ENCODE assay signal across 15 cellular contexts in the genomic region with DNA sequence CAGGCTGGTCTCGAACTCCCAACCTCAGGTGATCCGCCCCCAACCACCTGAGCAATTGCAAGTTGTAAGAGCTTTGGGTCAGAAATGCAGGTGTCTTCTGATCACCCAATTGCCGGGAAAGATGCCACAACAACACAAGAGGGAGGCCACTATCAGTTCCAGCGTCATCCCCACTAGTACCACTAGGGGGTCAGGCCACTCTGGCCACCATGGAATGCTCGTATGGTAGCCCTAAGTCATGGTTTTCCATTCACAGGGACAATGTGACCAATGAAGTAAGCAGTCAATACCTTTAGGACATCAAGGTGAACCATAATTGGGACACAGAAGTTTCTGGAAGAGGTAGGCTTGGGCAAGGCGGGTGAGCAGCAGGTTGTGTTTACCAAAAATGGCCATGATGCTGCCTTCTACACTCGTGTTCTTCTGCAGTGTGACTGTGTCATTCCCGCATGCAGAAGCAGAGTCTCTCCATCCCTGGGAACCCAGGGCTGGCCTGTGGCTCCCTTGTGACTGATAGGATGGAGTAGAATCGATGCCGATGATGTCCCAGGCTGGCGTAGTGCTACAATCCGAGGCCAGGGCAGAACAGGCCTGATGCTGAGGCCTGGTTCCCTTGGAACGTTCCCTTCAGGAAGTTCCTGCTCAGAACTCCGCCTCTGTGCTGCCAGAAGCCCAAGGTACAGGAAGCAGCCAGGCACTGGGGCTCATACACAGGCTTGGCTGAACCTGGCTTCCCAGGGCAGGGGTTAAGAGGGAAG. TPM values are rescaled to one million over a fixed set of nuclear protein-coding genes. Genes with fewer than 3 reads are reported as not detected.
DNase-seq lines count a peak whose midpoint lies in the region; ATAC-seq, FAIRE-seq and TF ChIP-seq lines count a peak whose summit lies in the region.
"Had no signal": no experiment of that assay in that cellular context is flagged by ENCODE, and none has a peak within 500 bp of the region (broad histone marks: within the 10 kb centered on the region; RNA-seq: fewer than 3 reads in every experiment).

No MANE protein-coding gene starts in this region.

- H3K4me3 ChIP-seq in bronchial epithelial cell (ENCODE audit: low read depth, low read length) (no peak overlapping the region), spleen (no peak overlapping the region)
- H3K4me3 ChIP-seq: BLaER1 had no signal

- peaks cover 0 to 12% (median 6%) of the 10 kb centered on the region in 8 donors for H3K9me3 ChIP-seq in spleen

- DNase-seq in activated CD4-positive, alpha-beta T cell treated with anti-CD3 and anti-CD28 coated beads, Interleukin-2, amount 50 U/mL, for 48 hours = peak; percentile 15 to 23
- no peak for DNase-seq in activated CD4-positive, alpha-beta T cell treated with anti-CD3 and anti-CD28 coated beads for 4 hours
- DNase-seq in HT-29 (ENCODE audit: low spot score) (peak; percentile 22), bronchial epithelial cell (ENCODE audit: low read depth) (no peak), neural crest cell (ENCODE audit: low read depth, low spot score) (peak; percentile 18), spleen (no peak), OCI-M2 (lab: John Stamatoyannopoulos, UW; ENCODE audit: unreplicated experiment) (no peak)
- DNase-seq: activated CD4-positive, CD25-positive, alpha-beta regulatory T cell treated with anti-CD3 and anti-CD28 coated beads, Interleukin-2, amount 50 U/mL, for 72 hours; activated naive CD4-positive, alpha-beta T cell treated with anti-CD3 and anti-CD28 coated beads for 36 hours; effector memory CD8-positive, alpha-beta T cell; stimulated activated CD4-positive, alpha-beta T cell treated with anti-CD3 and anti-CD28 coated beads, Interleukin-4, amount 100 ng/mL, for 4 hours had no signal

- H3K27ac ChIP-seq in spleen = peak overlapping the region in 1 of 8 donors; percentile 24
- H3K27ac ChIP-seq: BLaER1 had no signal

- peaks cover 9% of the 10 kb centered on the region for H3K36me3 Mint-ChIP-seq in neural crest cell (ENCODE audit: low read depth)

- TF ChIP-seq POLR2A in spleen (IDR thresholded peaks at IDR 0.05) = no peak

- peak; percentile 31 for TF ChIP-seq CTCF in bronchial epithelial cell (IDR thresholded peaks at IDR 0.05; ENCODE audit: insufficient read depth, low read length, severe bottlenecking)
- peak; percentile 55 for TF ChIP-seq CTCF in neural crest cell (conservative IDR thresholded peaks at IDR 0.05)
- peak in 4 of 11 experiments; percentile 10 to 31 (median 20) for TF ChIP-seq CTCF in spleen (IDR thresholded peaks at IDR 0.05 in 8 of 11, conservative IDR thresholded peaks at IDR 0.05 in 3 of 11)

- intact Hi-C loops in spleen (cut with DNase I; ENCODE audit: low total_unique reads) = no loop called here

- FAIRE-seq in bronchial epithelial cell (lab: Jason Lieb, UNC) = no peak
- FAIRE-seq: GM12891 had no signal

- peaks cover 0 to 5% (median 0%) of the 10 kb centered on the region in 6 donors for H3K4me1 ChIP-seq in spleen

- H3K4me3 Mint-ChIP-seq in neural crest cell = no peak overlapping the region
- H3K4me3 Mint-ChIP-seq: activated naive CD4-positive, alpha-beta T cell treated with anti-CD3 and anti-CD28 coated beads for 36 hours; effector memory CD8-positive, alpha-beta T cell had no signal

- peaks cover 10% of the 10 kb centered on the region for H3K9me3 Mint-ChIP-seq in neural crest cell
- H3K9me3 Mint-ChIP-seq: effector memory CD8-positive, alpha-beta T cell had no signal

- WGBS in spleen, 5 donors = 80 to 88% (median 85%) methylated on average over 14 of the region's 14 CpGs

- peaks cover 11% of the 10 kb centered on the region for H3K4me1 Mint-ChIP-seq in neural crest cell

- H3K27me3 Mint-ChIP-seq in neural crest cell (ENCODE audit: low read depth) = no peaks in the 10 kb centered on the region

- H3K27me3 ChIP-seq in bronchial epithelial cell (ENCODE audit: control insufficient read depth, insufficient read depth, low read length) = no peaks in the 10 kb centered on the region
- H3K27me3 ChIP-seq in spleen (replicated peaks in 1 of 7) = no peaks in the 10 kb centered on the region
- H3K27me3 ChIP-seq: BLaER1 had no signal

- H3K36me3 ChIP-seq in bronchial epithelial cell (ENCODE audit: control insufficient read depth, insufficient read depth, low read length) = no peaks in the 10 kb centered on the region
- H3K36me3 ChIP-seq in spleen = no peaks in the 10 kb centered on the region
- H3K36me3 ChIP-seq: BLaER1 had no signal

- H3K27ac Mint-ChIP-seq in neural crest cell (ENCODE audit: unreplicated experiment) = no peak overlapping the region
- H3K27ac Mint-ChIP-seq: activated naive CD4-positive, alpha-beta T cell treated with anti-CD3 and anti-CD28 coated beads for 36 hours; effector memory CD8-positive, alpha-beta T cell had no signal

- no peak for ATAC-seq in esophagus mucosa
- ATAC-seq: effector memory CD8-positive, alpha-beta T cell; Right ventricle myocardium inferior had no signal

RNA-seq across cellular contexts. Expression of gene ANKRD33B, which starts 42.2 kb away (rescaled TPM):
- not detected in 2 replicates for total RNA-seq in HT-29 (2014; rRNA removed; shearing (Covaris generic))
- total RNA-seq in bronchial epithelial cell (under 0.01 and 0.13 TPM in 2 replicates), neural crest cell (0.80 and 0.84 TPM in 2 replicates), spleen (10 to 100 TPM; 20.7 to 37.8 (median 26.7) TPM), esophagus mucosa (0.68 TPM)
- polyA plus RNA-seq in spleen = 1 to 10 TPM; 2.0 to 5.3 (median 2.4) TPM

Comparison
In these comparisons a context has a peak if more than half of its experiments do, and no peak if none do; other contexts are left out.
1. DNase-seq: peak in activated CD4-positive, alpha-beta T cell treated with anti-CD3 and anti-CD28 coated beads, Interleukin-2, amount 50 U/mL, for 48 hours (2 of 2), HT-29 (single experiment) and neural crest cell (single experiment); none in activated CD4-positive, alpha-beta T cell treated with anti-CD3 and anti-CD28 coated beads for 4 hours (0 of 2), bronchial epithelial cell (single experiment), spleen (single experiment) and OCI-M2 (single experiment).
2. RNA of gene ANKRD33B, which starts 42.2 kb away (total RNA-seq): 20.7 to 37.8 TPM in spleen; 0.80 to 0.84 TPM in neural crest cell, 0.68 TPM in esophagus mucosa (single experiment), not detected in HT-29 and under 0.01 to 0.13 TPM in bronchial epithelial cell; every median in the first group is over 10 times any median in the second.